Comparison of ENCODE assay signal across 19 cellular contexts in genomic region chrX:115339441-115340025, GRCh38. TPM values are rescaled to one million over a fixed set of nuclear protein-coding genes. Genes with fewer than 3 reads are reported as not detected.
DNase-seq lines count a peak whose midpoint lies in the region; ATAC-seq and TF ChIP-seq lines count a peak whose summit lies in the region.
"Had no signal": no experiment of that assay in that cellular context is flagged by ENCODE, and none has a peak within 500 bp of the region (broad histone marks: within the 10 kb centered on the region; RNA-seq: fewer than 3 reads in every experiment).

No MANE protein-coding gene starts in this region.

- no peak overlapping the region for H3K4me3 Mint-ChIP-seq in naive thymus-derived CD8-positive, alpha-beta T cell
- H3K4me3 Mint-ChIP-seq in WTC11: no peak overlapping the region
- no peak overlapping the region for H3K4me3 Mint-ChIP-seq in activated CD8-positive, alpha-beta T cell treated with anti-CD3 and anti-CD28 coated beads for 36 hours
- H3K4me3 Mint-ChIP-seq: CD4-positive, alpha-beta memory T cell had no signal

- no peak for TF ChIP-seq CTCF in AG10803 (conservative IDR thresholded peaks at IDR 0.05; ENCODE audit: low read length)
- no peak for TF ChIP-seq CTCF in fibroblast of lung (conservative IDR thresholded peaks at IDR 0.05 in 1 of 2, IDR thresholded peaks at IDR 0.05 in 1 of 2; ENCODE audit: low read depth in 1 of 2, low read length in 2 of 2)
- TF ChIP-seq CTCF in omental fat pad (IDR thresholded peaks at IDR 0.05): no peak
- TF ChIP-seq CTCF in WTC11 (IDR thresholded peaks at IDR 0.05): no peak
- no peak for TF ChIP-seq CTCF in GM10266 (IDR thresholded peaks at IDR 0.05; ENCODE audit: control insufficient read depth, insufficient read depth, low read depth, missing control alignments)
- no peak for TF ChIP-seq CTCF in activated CD8-positive, alpha-beta T cell treated with anti-CD3 and anti-CD28 coated beads for 36 hours (IDR thresholded peaks at IDR 0.05)

- DNase-seq in AG10803 (ENCODE audit: low read depth) (peak; percentile 87), adipocyte (ENCODE audit: low read depth) (peak; percentile 77), fibroblast of lung (ENCODE audit: low read depth in 2 of 2) (peak; percentile 37 to 47), omental fat pad (ENCODE audit: low spot score) (no peak), WTC11 (ENCODE audit: low spot score) (no peak), GM10266 (ENCODE audit: extremely low spot score) (no peak)
- DNase-seq in naive thymus-derived CD8-positive, alpha-beta T cell: no peak
- no peak for DNase-seq in activated CD8-positive, alpha-beta T cell treated with anti-CD3 and anti-CD28 coated beads for 36 hours
- DNase-seq: 8988T; AML-193; CD4-positive, alpha-beta memory T cell; DMS79 treated with DMSO at 0.1 percent for 48 hours; GDM1; GOT3; NCI-H1048; NCI-H1694; NCI-H69 had no signal

- H3K4me2 ChIP-seq in fibroblast of lung (ENCODE audit: extremely low read depth, insufficient read depth, low read length): no peak overlapping the region

- no peaks in the 10 kb centered on the region for H3K27me3 Mint-ChIP-seq in naive thymus-derived CD8-positive, alpha-beta T cell
- peaks cover 6% of the 10 kb centered on the region; the same call in 1 of the 2 replicates for H3K27me3 Mint-ChIP-seq in WTC11 (ENCODE audit: low read depth)
- no peaks in the 10 kb centered on the region for H3K27me3 Mint-ChIP-seq in activated CD8-positive, alpha-beta T cell treated with anti-CD3 and anti-CD28 coated beads for 36 hours
- H3K27me3 Mint-ChIP-seq: CD4-positive, alpha-beta memory T cell had no signal

- H3K4me1 Mint-ChIP-seq in naive thymus-derived CD8-positive, alpha-beta T cell: no peaks in the 10 kb centered on the region
- peaks cover 11% of the 10 kb centered on the region; the same call in 1 of the 2 replicates for H3K4me1 Mint-ChIP-seq in WTC11
- no peaks in the 10 kb centered on the region for H3K4me1 Mint-ChIP-seq in activated CD8-positive, alpha-beta T cell treated with anti-CD3 and anti-CD28 coated beads for 36 hours (ENCODE audit: low read depth)
- H3K4me1 Mint-ChIP-seq: CD4-positive, alpha-beta memory T cell had no signal

- CTCF ChIA-PET in WTC11 (lab: Charles Lee): no interaction called here
- CTCF ChIA-PET in activated CD8-positive, alpha-beta T cell treated with anti-CD3 and anti-CD28 coated beads for 36 hours (lab: Charles Lee): interaction anchor here (1.2 kb wide), 1 partner anchor 303 kb away, joined by 3 read pairs; no protein-coding TSS in a partner anchor

- POLR2A ChIA-PET in naive thymus-derived CD8-positive, alpha-beta T cell (lab: Charles Lee): no interaction called here
- POLR2A ChIA-PET in WTC11 (lab: Charles Lee): no interaction called here
- POLR2A ChIA-PET in activated CD8-positive, alpha-beta T cell treated with anti-CD3 and anti-CD28 coated beads for 36 hours (lab: Charles Lee): no interaction called here

- no peaks in the 10 kb centered on the region for H3K79me2 ChIP-seq in fibroblast of lung (ENCODE audit: control insufficient read depth, insufficient read depth, low read length)

- no peaks in the 10 kb centered on the region for H3K9me3 Mint-ChIP-seq in naive thymus-derived CD8-positive, alpha-beta T cell
- no peaks in the 10 kb centered on the region for H3K9me3 Mint-ChIP-seq in WTC11
- H3K9me3 Mint-ChIP-seq in activated CD8-positive, alpha-beta T cell treated with anti-CD3 and anti-CD28 coated beads for 36 hours: no peaks in the 10 kb centered on the region
- H3K9me3 Mint-ChIP-seq: CD4-positive, alpha-beta memory T cell had no signal

- H2AFZ ChIP-seq in fibroblast of lung (ENCODE audit: low read length): no peak overlapping the region

- H3K9me3 ChIP-seq in adipocyte (ENCODE audit: control insufficient read depth, low read length) (no peaks in the 10 kb centered on the region), fibroblast of lung (ENCODE audit: control insufficient read depth, insufficient read depth, low read depth, low read length) (no peaks in the 10 kb centered on the region)

- H3K9ac ChIP-seq in adipocyte (ENCODE audit: low read length) (no peak overlapping the region), fibroblast of lung (ENCODE audit: insufficient read depth, low read length) (no peak overlapping the region)

- ATAC-seq in omental fat pad (ENCODE audit: low FRiP score) (peak; percentile 37), WTC11 (no peak)
- ATAC-seq in naive thymus-derived CD8-positive, alpha-beta T cell: no peak
- no peak for ATAC-seq in activated CD8-positive, alpha-beta T cell treated with anti-CD3 and anti-CD28 coated beads for 36 hours
- ATAC-seq: K562 had no signal

- intact Hi-C loops in activated CD8-positive, alpha-beta T cell treated with anti-CD3 and anti-CD28 coated beads for 36 hours (cut with micrococcal nuclease): no loop called here

- H3K27me3 ChIP-seq in adipocyte (replicated peaks; ENCODE audit: control insufficient read depth, insufficient read depth, low read length) (peaks cover 19% of the 10 kb centered on the region), fibroblast of lung (ENCODE audit: control insufficient read depth, insufficient read depth, low read length) (no peaks in the 10 kb centered on the region)

- no peaks in the 10 kb centered on the region for H4K20me1 ChIP-seq in fibroblast of lung (ENCODE audit: control insufficient read depth, extremely low read depth, insufficient read depth, low read length)

- H3K36me3 Mint-ChIP-seq in naive thymus-derived CD8-positive, alpha-beta T cell: no peaks in the 10 kb centered on the region
- no peaks in the 10 kb centered on the region for H3K36me3 Mint-ChIP-seq in WTC11
- H3K36me3 Mint-ChIP-seq in activated CD8-positive, alpha-beta T cell treated with anti-CD3 and anti-CD28 coated beads for 36 hours (ENCODE audit: low read depth): no peaks in the 10 kb centered on the region
- H3K36me3 Mint-ChIP-seq: CD4-positive, alpha-beta memory T cell had no signal

- H3K4me3 ChIP-seq in AG10803 (ENCODE audit: low read length) (no peak overlapping the region), adipocyte (ENCODE audit: low read length) (no peak overlapping the region), fibroblast of lung (replicated peaks in 1 of 4; ENCODE audit: control extremely low read depth in 1 of 4, insufficient read depth in 1 of 4, low read depth in 3 of 4, low read length in 4 of 4) (no peak overlapping the region)
- H3K4me3 ChIP-seq: K562 had no signal

- H3K27ac ChIP-seq in fibroblast of lung (ENCODE audit: insufficient read depth, low read length): no peak overlapping the region
- H3K27ac ChIP-seq: HL-60 had no signal

- no peak overlapping the region for H3K27ac Mint-ChIP-seq in naive thymus-derived CD8-positive, alpha-beta T cell
- no peak overlapping the region for H3K27ac Mint-ChIP-seq in WTC11
- H3K27ac Mint-ChIP-seq in activated CD8-positive, alpha-beta T cell treated with anti-CD3 and anti-CD28 coated beads for 36 hours: no peak overlapping the region
- H3K27ac Mint-ChIP-seq: CD4-positive, alpha-beta memory T cell had no signal

- H3K4me1 ChIP-seq in adipocyte (ENCODE audit: control insufficient read depth, insufficient read depth, low read length): peaks cover 20% of the 10 kb centered on the region
- peaks cover 2% of the 10 kb centered on the region for H3K4me1 ChIP-seq in fibroblast of lung (ENCODE audit: control insufficient read depth, extremely low read depth, insufficient read depth, low read length)

- H3K36me3 ChIP-seq in adipocyte (ENCODE audit: control insufficient read depth, insufficient read depth, low read length, severe bottlenecking) (no peaks in the 10 kb centered on the region), fibroblast of lung (ENCODE audit: control insufficient read depth, insufficient read depth, low read length) (no peaks in the 10 kb centered on the region)

TF ChIP-seq in WTC11, 78 proteins besides CTCF, POLR2A, EP300 and RAD21 (continues in another document):
- TF ChIP-seq E2F1 (CRISPR knock-in tag; IDR thresholded peaks at IDR 0.05) (no peak), ETV6 (CRISPR knock-in tag; IDR thresholded peaks at IDR 0.05) (no peak), ZNF121 (CRISPR knock-in tag; IDR thresholded peaks at IDR 0.05) (no peak), ATF1 (CRISPR knock-in tag; IDR thresholded peaks at IDR 0.05) (no peak), ATF2 (CRISPR knock-in tag; IDR thresholded peaks at IDR 0.05; ENCODE audit: borderline replicate concordance, low read depth) (no peak), E2F5 (CRISPR knock-in tag; IDR thresholded peaks at IDR 0.05) (no peak)

RNA-seq across cellular contexts. Expression of gene LUZP4, which starts 50.0 kb away (rescaled TPM):
- total RNA-seq in fibroblast of lung (not detected in 2 replicates), omental fat pad (not detected), WTC11 (2021) (not detected in 3 replicates)
- polyA plus RNA-seq in fibroblast of lung: not detected in 2 replicates
- polyA plus RNA-seq in fibroblast of lung (2012): not detected in 2 replicates
- polyA minus RNA-seq in fibroblast of lung (ENCODE audit: low replicate concordance): not detected in 2 replicates
- total RNA-seq in naive thymus-derived CD8-positive, alpha-beta T cell: not detected
- polyA plus RNA-seq in naive thymus-derived CD8-positive, alpha-beta T cell: not detected
- not detected for total RNA-seq in activated CD8-positive, alpha-beta T cell treated with anti-CD3 and anti-CD28 coated beads for 36 hours
- total RNA-seq: CD4-positive, alpha-beta memory T cell had no signal
- polyA plus RNA-seq: CD4-positive, alpha-beta memory T cell had no signal

Comparison
In these comparisons a context has a peak if more than half of its experiments do, and no peak if none do; other contexts are left out.
1. DNase-seq: peak in AG10803 (single experiment), adipocyte (single experiment) and fibroblast of lung (2 of 2); none in omental fat pad (single experiment), naive thymus-derived CD8-positive, alpha-beta T cell (0 of 10), WTC11 (single experiment), GM10266 (single experiment) and activated CD8-positive, alpha-beta T cell treated with anti-CD3 and anti-CD28 coated beads for 36 hours (single experiment).